23 cellular contexts compared by ENCODE assay signal in genomic region chr19:19107663-19108062, GRCh38. TPM values are rescaled to one million over a fixed set of nuclear protein-coding genes. Genes with fewer than 3 reads are reported as not detected.
DNase-seq lines count a peak whose midpoint lies in the region; ATAC-seq, FAIRE-seq and TF ChIP-seq lines count a peak whose summit lies in the region.
"Had no signal": no experiment of that assay in that cellular context is flagged by ENCODE, and none has a peak within 500 bp of the region (broad histone marks: within the 10 kb centered on the region; RNA-seq: fewer than 3 reads in every experiment).

No MANE protein-coding gene starts in this region.

- H2BK12ac ChIP-seq in H1 (ENCODE audit: low read depth, low read length), result no peak overlapping the region

- 0 out of 4 replicates have a peak overlapping the region, but pooled peaks of 1 of the 2 experiments have one; percentile 11 for H3K4me2 ChIP-seq in H1 (ENCODE audit: insufficient read depth in 1 of 2, low read depth in 2 of 2, low read length in 2 of 2)

- H3K36me3 ChIP-seq in HEK293 (ENCODE audit: control insufficient read depth in 2 of 2, insufficient read depth in 1 of 2, low read length in 2 of 2), result peaks cover 0 to 5% of the 10 kb centered on the region in 2 experiments; a peak in 1 of 3 replicates
- no peaks in the 10 kb centered on the region for H3K36me3 ChIP-seq in H1 (ENCODE audit: control insufficient read depth in 2 of 4, insufficient read depth in 4 of 4, low read length in 3 of 4)
- H3K36me3 ChIP-seq: MG63 had no signal

- TF ChIP-seq EP300 in H1 (IDR thresholded peaks at IDR 0.05; ENCODE audit: borderline replicate concordance in 1 of 2, low read depth in 2 of 2, low read length in 2 of 2), result no peak

- H2AFZ ChIP-seq in H1 (ENCODE audit: low read length), result no peak overlapping the region

- H3K4me3 ChIP-seq in HEK293 (ENCODE audit: low read depth, low read length), result no peak overlapping the region
- no peak overlapping the region for H3K4me3 ChIP-seq in H1 (ENCODE audit: extremely low read depth in 1 of 4, insufficient read depth in 2 of 4, low read depth in 3 of 4, low read length in 4 of 4)
- H3K4me3 ChIP-seq: MG63 had no signal

- H2BK15ac ChIP-seq in H1 (ENCODE audit: low read length), result peak overlapping the region; percentile 88; the same call in 1 of the 2 replicates

- H3K23ac ChIP-seq in H1 (ENCODE audit: insufficient read length), result no peak overlapping the region

- no peak overlapping the region for H3K18ac ChIP-seq in H1 (ENCODE audit: extremely low read depth, low read length)

- no peak overlapping the region for H2BK120ac ChIP-seq in H1 (replicated peaks; ENCODE audit: low read depth, low read length)

- H3K14ac ChIP-seq in H1 (ENCODE audit: insufficient read length), result no peak overlapping the region

- H3K27ac ChIP-seq in HEK293 (ENCODE audit: extremely low read depth, low read depth, low read length) (no peak overlapping the region), H1 (ENCODE audit: low read depth, low read length) (no peak overlapping the region)

- no peak overlapping the region for H3K9ac ChIP-seq in H1 (replicated peaks in 1 of 4; ENCODE audit: extremely low read depth in 1 of 4, low read depth in 3 of 4, low read length in 3 of 4)

- H3K9me3 ChIP-seq in HEK293 (ENCODE audit: control insufficient read depth, insufficient read depth, low read depth, low read length), result no peaks in the 10 kb centered on the region
- no peaks in the 10 kb centered on the region for H3K9me3 ChIP-seq in H1 (ENCODE audit: insufficient read depth in 2 of 2, low read depth in 1 of 2, low read length in 1 of 2)
- H3K9me3 ChIP-seq: MG63 had no signal

- H4K8ac ChIP-seq in H1 (ENCODE audit: extremely low read depth, insufficient read depth, low read length), result no peak overlapping the region

- H3K56ac ChIP-seq in H1 (replicated peaks; ENCODE audit: insufficient read length, low read depth, low read length), result no peak overlapping the region

- peak overlapping the region; percentile 67 for H3K27ac Mint-ChIP-seq in stimulated activated naive B cell treated with anti-CD40 and anti-IgM and Interleukin-4, amounts not matched to agents 10 μg/mL and 1 μg/mL and 100 μg/mL, for 72 hours
- H3K27ac Mint-ChIP-seq: CD4-positive, alpha-beta T cell; HFFc6 had no signal

- H3K4ac ChIP-seq in H1 (replicated peaks; ENCODE audit: insufficient read length, low read depth, low read length), result no peak overlapping the region

- H4K91ac ChIP-seq in H1 (replicated peaks; ENCODE audit: insufficient read length, low read length), result no peak overlapping the region

- TF ChIP-seq RAD21 in H1 (IDR thresholded peaks at IDR 0.05 in 1 of 2, conservative IDR thresholded peaks at IDR 0.05 in 1 of 2; ENCODE audit: low read depth in 2 of 2, low read length in 2 of 2), result no peak

- no peak for TF ChIP-seq POLR2A in H1 (IDR thresholded peaks at IDR 0.05; ENCODE audit: control extremely low read depth in 1 of 2, low read depth in 2 of 2, low read length in 2 of 2)

- CTCF ChIA-PET in HEK293 (lab: Yijun Ruan, JAX), result interaction anchor here (0.6 to 1.4 kb wide), 2 partner anchors 13 to 55 kb away, joined by 3 read pairs; no protein-coding TSS in a partner anchor
- CTCF ChIA-PET in H1 (lab: Charles Lee; ENCODE audit: partially characterized antibody), result interaction anchor here (0.6 to 3.4 kb wide), 11 partner anchors 8 to 273 kb away, joined by 3 to 16 read pairs (median 4); no protein-coding TSS in a partner anchor

- peaks cover 7% of the 10 kb centered on the region for H3K23me2 ChIP-seq in H1 (ENCODE audit: low read depth, low read length)

- DNase-seq in ELF-1 (ENCODE audit: low read depth, low spot score) (peak; percentile 88), H1 (ENCODE audit: low read depth in 1 of 2, low spot score in 2 of 2) (no peak), KG1 (lab: John Stamatoyannopoulos, UW) (no peak), inferior parietal cortex (ENCODE audit: extremely low spot score) (no peak)
- DNase-seq in stimulated activated naive B cell treated with anti-CD40 and anti-IgM and Interleukin-4, amounts not matched to agents 10 μg/mL and 1 μg/mL and 100 μg/mL, for 72 hours, result no peak
- DNase-seq: CD4-positive, alpha-beta T cell; COR-L47; DMS 273 treated with DMSO at 0.1 percent for 48 hours; DMS79 treated with DMSO at 0.1 percent for 48 hours; GOT3; HFFc6; MG63; NCI-H1417; NCI-H1694 treated with DMSO at 0.1 percent for 48 hours; NCI-H2081 treated with DMSO at 0.1 percent for 48 hours; NCI-H510A; NCI-H774; NK-92 treated with Interleukin-12 subunit alpha and Interleukin-12 subunit beta, amount 100 ng/mL, for 24 hours had no signal

- H2AK5ac ChIP-seq in H1 (ENCODE audit: low read depth, low read length), result no peak overlapping the region

- POLR2A ChIA-PET in HEK293 (lab: Yijun Ruan, JAX) (interaction anchor here (0.5 kb wide), 1 partner anchor 28 kb away, joined by 3 read pairs; no protein-coding TSS in a partner anchor), H1 (lab: Charles Lee; ENCODE audit: partially characterized antibody) (interaction anchor here (0.6 to 5.6 kb wide), 5 partner anchors 9 to 345 kb away, joined by 3 to 21 read pairs (median 4); no protein-coding TSS in a partner anchor)

- no peaks in the 10 kb centered on the region for H3K79me2 ChIP-seq in H1 (ENCODE audit: control insufficient read depth in 1 of 2, insufficient read depth in 2 of 2, low read length in 2 of 2)

- no peaks in the 10 kb centered on the region for H3K27me3 Mint-ChIP-seq in stimulated activated naive B cell treated with anti-CD40 and anti-IgM and Interleukin-4, amounts not matched to agents 10 μg/mL and 1 μg/mL and 100 μg/mL, for 72 hours
- H3K27me3 Mint-ChIP-seq: CD4-positive, alpha-beta T cell had no signal

- H3K79me1 ChIP-seq in H1 (ENCODE audit: low read depth, low read length), result 0 out of 2 replicates have a peak, but pooled peaks cover 2% of the 10 kb centered on the region

- no peaks in the 10 kb centered on the region for H3K9me3 Mint-ChIP-seq in stimulated activated naive B cell treated with anti-CD40 and anti-IgM and Interleukin-4, amounts not matched to agents 10 μg/mL and 1 μg/mL and 100 μg/mL, for 72 hours
- H3K9me3 Mint-ChIP-seq: CD4-positive, alpha-beta T cell; HFFc6 had no signal

- H4K5ac ChIP-seq in H1 (ENCODE audit: insufficient read length, low read depth, low read length), result no peak overlapping the region

- ATAC-seq in stimulated activated naive B cell treated with anti-CD40 and anti-IgM and Interleukin-4, amounts not matched to agents 10 μg/mL and 1 μg/mL and 100 μg/mL, for 72 hours (replicated peaks), result no peak
- ATAC-seq in HG03432 (IDR thresholded peaks at IDR 0.05; ENCODE audit: unreplicated experiment), result no peak
- ATAC-seq: Panc1, SK-N-SH treated with all-trans-retinoic acid at 6 μM for 48 hours had no signal

- no peak overlapping the region for H2BK20ac ChIP-seq in H1 (ENCODE audit: low read length)

- H3K4me1 Mint-ChIP-seq in stimulated activated naive B cell treated with anti-CD40 and anti-IgM and Interleukin-4, amounts not matched to agents 10 μg/mL and 1 μg/mL and 100 μg/mL, for 72 hours, result peaks cover 14 to 45% of the 10 kb centered on the region in 2 donors

- WGBS in H1 (ENCODE audit: extremely low coverage in 1 of 2, insufficient coverage in 1 of 2, insufficient read length in 1 of 2, insufficient replicate concordance in 2 of 2, low coverage in 1 of 2, low lambda C conversion rate in 2 of 2, missing lambda C conversion rate in 1 of 2), 2 experiments, result 78% methylated on average over 11 of the region's 11 CpGs; no CpG with 5 or more reads in 1 of the 2 experiments

- 0 out of 7 replicates have a peak, but pooled peaks cover 0 to 2% (median 0%) of the 10 kb centered on the region in 4 experiments for H3K27me3 ChIP-seq in H1 (replicated peaks in 1 of 4; ENCODE audit: control insufficient read depth in 3 of 4, extremely low read depth in 1 of 4, insufficient read depth in 3 of 4, low read length in 3 of 4)
- H3K27me3 ChIP-seq: MG63 had no signal

- no peaks in the 10 kb centered on the region for H3K4me1 ChIP-seq in HEK293 (ENCODE audit: control insufficient read depth, insufficient read depth, low read length)
- peaks cover 0 to 14% (median 9%) of the 10 kb centered on the region in 4 experiments; a peak in 6 of 7 replicates for H3K4me1 ChIP-seq in H1 (replicated peaks in 1 of 4; ENCODE audit: control insufficient read depth in 3 of 4, insufficient read depth in 4 of 4, low read length in 3 of 4)

- TF ChIP-seq CTCF in HEK293 (tag by site-specific recombination; IDR thresholded peaks at IDR 0.05) (no peak), H1 (IDR thresholded peaks at IDR 0.05; ENCODE audit: control extremely low read depth in 1 of 3, insufficient read depth in 1 of 3, low read depth in 1 of 3, low read length in 3 of 3) (no peak)

- no peak for FAIRE-seq in H1 (lab: Jason Lieb, UNC)
- FAIRE-seq: GM12891 had no signal

- peaks cover 8 to 10% of the 10 kb centered on the region in 2 donors for H3K36me3 Mint-ChIP-seq in stimulated activated naive B cell treated with anti-CD40 and anti-IgM and Interleukin-4, amounts not matched to agents 10 μg/mL and 1 μg/mL and 100 μg/mL, for 72 hours

- H4K20me1 ChIP-seq in H1 (replicated peaks in 1 of 2; ENCODE audit: control insufficient read depth in 1 of 2, insufficient read depth in 2 of 2, low read length in 2 of 2), result peaks cover 0 to 2% of the 10 kb centered on the region in 2 experiments

- no peak overlapping the region for H3K4me3 Mint-ChIP-seq in stimulated activated naive B cell treated with anti-CD40 and anti-IgM and Interleukin-4, amounts not matched to agents 10 μg/mL and 1 μg/mL and 100 μg/mL, for 72 hours
- H3K4me3 Mint-ChIP-seq: CD4-positive, alpha-beta T cell; HFFc6 had no signal

- no peak overlapping the region for H2BK5ac ChIP-seq in H1 (ENCODE audit: low read depth, low read length)

RNA-seq across cellular contexts. Expression of gene TMEM161A, which starts 30.6 kb away (rescaled TPM):
- 41.9 and 47.8 TPM in 2 replicates for total RNA-seq in H1 (2021; fragmentation: NEBNext Ultra II Directional; extraction: Animal tissue kit (Norgen Biotek cat#: 25700))
- polyA plus RNA-seq in H1 (2011; rRNA removed), result 103 and 153 TPM in 2 replicates
- polyA plus RNA-seq in H1 (2011; cell fraction: cytosol; rRNA removed), result 80.8 TPM
- 202 TPM for polyA plus RNA-seq in H1 (2011; cell fraction: nucleus; rRNA removed)
- 26.3 to 50.2 TPM (median 47.7 TPM) in 4 replicates for polyA plus RNA-seq in H1 (2012, experiment 1 of 2)
- polyA plus RNA-seq in H1 (2012, experiment 2 of 2), result 46.4 TPM
- polyA plus RNA-seq in H1 (2013, experiment 1 of 2), result 62.3 TPM
- polyA plus RNA-seq in H1 (2013, experiment 2 of 2), result 53.9 TPM
- 46.0 and 81.2 TPM in 2 replicates for polyA minus RNA-seq in H1 (2011; rRNA and poly(A)+ RNA removed)
- 40.2 TPM for polyA minus RNA-seq in H1 (2011; cell fraction: cytosol; rRNA and poly(A)+ RNA removed)
- polyA minus RNA-seq in H1 (2011; cell fraction: nucleus; rRNA and poly(A)+ RNA removed), result 34.3 TPM

RNA-seq across cellular contexts. Expression of gene SLC25A42, which starts 43.9 kb away (rescaled TPM):
- total RNA-seq in H1 (2021; fragmentation: NEBNext Ultra II Directional; extraction: Animal tissue kit (Norgen Biotek cat#: 25700)), result 4.1 and 6.2 TPM in 2 replicates
- 5.9 and 10.5 TPM in 2 replicates for polyA plus RNA-seq in H1 (2011; rRNA removed)
- polyA plus RNA-seq in H1 (2011; cell fraction: cytosol; rRNA removed), result 8.0 TPM
- polyA plus RNA-seq in H1 (2011; cell fraction: nucleus; rRNA removed), result 23.0 TPM
- polyA plus RNA-seq in H1 (2012, experiment 1 of 2), result 5.2 to 8.6 TPM (median 7.7 TPM) in 4 replicates
- polyA plus RNA-seq in H1 (2012, experiment 2 of 2), result 7.8 TPM
- polyA plus RNA-seq in H1 (2013, experiment 1 of 2), result 5.2 TPM
- 4.3 TPM for polyA plus RNA-seq in H1 (2013, experiment 2 of 2)
- polyA minus RNA-seq in H1 (2011; rRNA and poly(A)+ RNA removed), result 3.4 and 6.9 TPM in 2 replicates
- 3.6 TPM for polyA minus RNA-seq in H1 (2011; cell fraction: cytosol; rRNA and poly(A)+ RNA removed)
- 5.3 TPM for polyA minus RNA-seq in H1 (2011; cell fraction: nucleus; rRNA and poly(A)+ RNA removed)
